ENCODE assay signal across 34 cellular contexts in genomic region chr4:31601793-31602192, GRCh38.
"Had no signal": no experiment of that assay in that cellular context is flagged by ENCODE, and none has a peak within 500 bp of the region (broad histone marks: within the 10 kb centered on the region; RNA-seq: fewer than 3 reads in every experiment).

No MANE protein-coding gene starts in this region.

- H3K9me3 ChIP-seq: MG63 had no signal

- H3K36me3 ChIP-seq: MG63 had no signal

- H3K27ac ChIP-seq: KMS-11 had no signal

- DNase-seq: Karpas-422, Kasumi-1, MG63, MV-4-11, NCI-H1048, NCI-H1092, NCI-H1092 treated with DMSO at 0.1 percent for 48 hours, NCI-H1105, NCI-H1105 treated with DMSO at 0.1 percent for 48 hours, NCI-H1417, NCI-H1417 treated with DMSO at 0.1 percent for 48 hours, NCI-H1436, NCI-H1436 treated with DMSO at 0.1 percent for 48 hours, NCI-H146, NCI-H1694, NCI-H1694 treated with DMSO at 0.1 percent for 48 hours, NCI-H187, NCI-H187 treated with DMSO at 0.1 percent for 48 hours, NCI-H1930, NCI-H2029, NCI-H2029 treated with DMSO at 0.1 percent for 48 hours, NCI-H2081, NCI-H2081 treated with DMSO at 0.1 percent for 48 hours, NCI-H2107, NCI-H2171, NCI-H2171 treated with DMSO at 0.1 percent for 48 hours, NCI-H2227 treated with DMSO at 0.1 percent for 48 hours, NCI-H226, NCI-H345, NCI-H446, NCI-H446 treated with DMSO at 0.1 percent for 48 hours, NCI-H510A, NCI-H510A treated with DMSO at 0.1 percent for 48 hours had no signal

- H3K9ac ChIP-seq: KMS-11 had no signal

- H3K4me2 ChIP-seq: KMS-11 had no signal

- H3K27me3 ChIP-seq: MG63 had no signal

- H3K4me3 ChIP-seq: MG63 had no signal
